25 cellular contexts compared by ENCODE assay signal in genomic region chr17:80709090-80709695, GRCh38.
DNase-seq lines count a peak whose midpoint lies in the region; ATAC-seq and TF ChIP-seq lines count a peak whose summit lies in the region.
"Had no signal": no experiment of that assay in that cellular context is flagged by ENCODE, and none has a peak within 500 bp of the region (broad histone marks: within the 10 kb centered on the region; RNA-seq: fewer than 3 reads in every experiment).

No MANE protein-coding gene starts in this region.

- TF ChIP-seq CTCF in HEK293 (tag by site-specific recombination; IDR thresholded peaks at IDR 0.05): no peak
- no peak for TF ChIP-seq CTCF in progenitor cell of endocrine pancreas (IDR thresholded peaks at IDR 0.05; ENCODE audit: unreplicated experiment)

- no peaks in the 10 kb centered on the region for H3K9me3 Mint-ChIP-seq in activated T-cell treated with anti-CD3 and anti-CD28 coated beads, Interleukin-2, amount 50 U/mL, for 4 hours
- H3K9me3 Mint-ChIP-seq in activated T-helper 1 cell treated with anti-CD3 and anti-CD28 coated beads, Interleukin-12 subunit alpha, Interleukin-12 subunit beta, Interleukin-2, Interleukin-4 antibody, amounts not matched to agents 30 ng/mL and 10 ng/mL and 1 ng/mL, durations not matched to agents 14 hours and 24 hours and 36 hours: no peaks in the 10 kb centered on the region
- H3K9me3 Mint-ChIP-seq in progenitor cell of endocrine pancreas (ENCODE audit: low read depth): no peaks in the 10 kb centered on the region
- H3K9me3 Mint-ChIP-seq: mesothelial cell of epicardium had no signal

- intact Hi-C loops in activated T-helper 1 cell treated with anti-CD3 and anti-CD28 coated beads, Interleukin-12 subunit alpha, Interleukin-12 subunit beta, Interleukin-2, Interleukin-4 antibody, amounts not matched to agents 30 ng/mL and 10 ng/mL and 1 ng/mL, durations not matched to agents 14 hours and 24 hours and 36 hours (cut with micrococcal nuclease): no loop called here

- CTCF ChIA-PET in HEK293 (lab: Yijun Ruan, JAX): interaction anchor here (0.8 kb wide), 1 partner anchor 28 kb away, joined by 3 read pairs; no protein-coding TSS in a partner anchor

- H3K27me3 Mint-ChIP-seq in activated T-cell treated with anti-CD3 and anti-CD28 coated beads, Interleukin-2, amount 50 U/mL, for 4 hours (ENCODE audit: low read depth): no peaks in the 10 kb centered on the region
- H3K27me3 Mint-ChIP-seq in activated T-helper 1 cell treated with anti-CD3 and anti-CD28 coated beads, Interleukin-12 subunit alpha, Interleukin-12 subunit beta, Interleukin-2, Interleukin-4 antibody, amounts not matched to agents 30 ng/mL and 10 ng/mL and 1 ng/mL, durations not matched to agents 14 hours and 24 hours and 36 hours (ENCODE audit: insufficient read depth): no peaks in the 10 kb centered on the region
- H3K27me3 Mint-ChIP-seq in progenitor cell of endocrine pancreas: no peaks in the 10 kb centered on the region
- H3K27me3 Mint-ChIP-seq: naive thymus-derived CD8-positive, alpha-beta T cell had no signal

- peaks cover 9% of the 10 kb centered on the region for H3K4me1 ChIP-seq in HEK293 (ENCODE audit: control insufficient read depth, insufficient read depth, low read length)
- H3K4me1 ChIP-seq: ascending aorta had no signal

- peak overlapping the region; percentile 4 for H3K4me3 Mint-ChIP-seq in activated T-cell treated with anti-CD3 and anti-CD28 coated beads, Interleukin-2, amount 50 U/mL, for 4 hours
- H3K4me3 Mint-ChIP-seq in activated T-helper 1 cell treated with anti-CD3 and anti-CD28 coated beads, Interleukin-12 subunit alpha, Interleukin-12 subunit beta, Interleukin-2, Interleukin-4 antibody, amounts not matched to agents 30 ng/mL and 10 ng/mL and 1 ng/mL, durations not matched to agents 14 hours and 24 hours and 36 hours: peak overlapping the region; percentile 19
- no peak overlapping the region for H3K4me3 Mint-ChIP-seq in progenitor cell of endocrine pancreas (ENCODE audit: low read depth)
- H3K4me3 Mint-ChIP-seq: mesothelial cell of epicardium had no signal

- H3K4me3 ChIP-seq in HEK293 (ENCODE audit: low read depth, low read length): no peak overlapping the region
- H3K4me3 ChIP-seq: ascending aorta, BLaER1, HAP-1, hepatocyte, left lung, MG63, upper lobe of left lung had no signal

- H3K4me1 Mint-ChIP-seq in activated T-cell treated with anti-CD3 and anti-CD28 coated beads, Interleukin-2, amount 50 U/mL, for 4 hours (ENCODE audit: low read depth): peaks cover 59% of the 10 kb centered on the region
- H3K4me1 Mint-ChIP-seq in activated T-helper 1 cell treated with anti-CD3 and anti-CD28 coated beads, Interleukin-12 subunit alpha, Interleukin-12 subunit beta, Interleukin-2, Interleukin-4 antibody, amounts not matched to agents 30 ng/mL and 10 ng/mL and 1 ng/mL, durations not matched to agents 14 hours and 24 hours and 36 hours (ENCODE audit: low read depth): peaks cover 86% of the 10 kb centered on the region
- peaks cover 20% of the 10 kb centered on the region for H3K4me1 Mint-ChIP-seq in progenitor cell of endocrine pancreas (ENCODE audit: low read depth)
- H3K4me1 Mint-ChIP-seq: mesothelial cell of epicardium had no signal

- no peak overlapping the region for H3K27ac ChIP-seq in HEK293 (ENCODE audit: extremely low read depth, low read depth, low read length)
- H3K27ac ChIP-seq: ascending aorta, BLaER1, hepatocyte, left lung, upper lobe of left lung had no signal

- no peaks in the 10 kb centered on the region; the same call in 1 of the 2 replicates for H3K9me3 ChIP-seq in HEK293 (ENCODE audit: control insufficient read depth, insufficient read depth, low read depth, low read length)
- H3K9me3 ChIP-seq: ascending aorta, BLaER1, HAP-1, left lung, MG63, upper lobe of left lung had no signal

- no peak for DNase-seq in activated T-cell treated with anti-CD3 and anti-CD28 coated beads, Interleukin-2, amount 50 U/mL, for 4 hours
- no peak for DNase-seq in activated T-cell treated with anti-CD3 and anti-CD28 coated beads, Interleukin-2, amount 50 U/mL, for 1 hour
- DNase-seq in activated T-helper 1 cell treated with anti-CD3 and anti-CD28 coated beads, Interleukin-12 subunit alpha, Interleukin-12 subunit beta, Interleukin-2, Interleukin-4 antibody, amounts not matched to agents 30 ng/mL and 10 ng/mL and 1 ng/mL, durations not matched to agents 14 hours and 24 hours and 36 hours (ENCODE audit: low spot score): no peak
- no peak for DNase-seq in progenitor cell of endocrine pancreas (ENCODE audit: low spot score, unreplicated experiment)
- no peak for DNase-seq in NCI-H1105 treated with DMSO at 0.1 percent for 48 hours (lab: John Stamatoyannopoulos, UW)
- DNase-seq: ACHN; cerebellar nuclear complex; foreskin fibroblast; MG63; naive thymus-derived CD8-positive, alpha-beta T cell; NCI-H1436 treated with DMSO at 0.1 percent for 48 hours; NCI-H510A treated with DMSO at 0.1 percent for 48 hours; NK-92 treated with Interleukin-12 subunit alpha and Interleukin-12 subunit beta, amount 100 ng/mL, for 24 hours; right cardiac atrium had no signal

- H3K36me3 ChIP-seq in HEK293 (ENCODE audit: control insufficient read depth in 2 of 2, insufficient read depth in 1 of 2, low read length in 2 of 2): peaks cover 4 to 16% of the 10 kb centered on the region in 2 experiments; a peak in 1 of 3 replicates
- H3K36me3 ChIP-seq: HAP-1 had no signal

- H3K36me3 Mint-ChIP-seq in activated T-cell treated with anti-CD3 and anti-CD28 coated beads, Interleukin-2, amount 50 U/mL, for 4 hours (ENCODE audit: insufficient read depth): peaks cover 28% of the 10 kb centered on the region
- H3K36me3 Mint-ChIP-seq in activated T-helper 1 cell treated with anti-CD3 and anti-CD28 coated beads, Interleukin-12 subunit alpha, Interleukin-12 subunit beta, Interleukin-2, Interleukin-4 antibody, amounts not matched to agents 30 ng/mL and 10 ng/mL and 1 ng/mL, durations not matched to agents 14 hours and 24 hours and 36 hours (ENCODE audit: low read depth): peaks cover 50% of the 10 kb centered on the region
- peaks cover 7% of the 10 kb centered on the region for H3K36me3 Mint-ChIP-seq in progenitor cell of endocrine pancreas (ENCODE audit: insufficient read depth)

- POLR2A ChIA-PET in HEK293 (lab: Yijun Ruan, JAX): no interaction called here

- ATAC-seq in activated T-cell treated with anti-CD3 and anti-CD28 coated beads, Interleukin-2, amount 50 U/mL, for 4 hours: no peak
- ATAC-seq in HG02759 (IDR thresholded peaks at IDR 0.05; ENCODE audit: unreplicated experiment) (no peak), GM21360 (IDR thresholded peaks at IDR 0.05; ENCODE audit: unreplicated experiment) (no peak)
- ATAC-seq: activated CD4-positive, CD25-positive, alpha-beta regulatory T cell treated with anti-CD3 and anti-CD28 coated beads, Interleukin-2, amount 50 U/mL, for 24 hours; left lung; naive thymus-derived CD8-positive, alpha-beta T cell; right cardiac atrium had no signal

- H3K27ac Mint-ChIP-seq in activated T-helper 1 cell treated with anti-CD3 and anti-CD28 coated beads, Interleukin-12 subunit alpha, Interleukin-12 subunit beta, Interleukin-2, Interleukin-4 antibody, amounts not matched to agents 30 ng/mL and 10 ng/mL and 1 ng/mL, durations not matched to agents 14 hours and 24 hours and 36 hours: peak overlapping the region; percentile 23
- H3K27ac Mint-ChIP-seq in progenitor cell of endocrine pancreas: peak overlapping the region; percentile 53
- H3K27ac Mint-ChIP-seq: mesothelial cell of epicardium had no signal

TF ChIP-seq in HEK293, 187 proteins besides CTCF, POLR2A, EP300 and RAD21:
- 0 out of 2 replicates have a peak, but pooled peaks have one; percentile 88 for TF ChIP-seq ZNF184 (tag by site-specific recombination; IDR thresholded peaks at IDR 0.05)
- no peak for TF ChIP-seq ZNF433 (tag by site-specific recombination; IDR thresholded peaks at IDR 0.05; ENCODE audit: low read depth)
